In genomic region chr5:140925806-140926205, GRCh38 we compare ENCODE assay signal across 9 cellular contexts. TPM values are rescaled to one million over a fixed set of nuclear protein-coding genes. Genes with fewer than 3 reads are reported as not detected.
A peak's percentile ranks its signal among the peaks of the same experiment; 100 is the strongest.
DNase-seq lines count a peak whose midpoint lies in the region; ATAC-seq and TF ChIP-seq lines count a peak whose summit lies in the region.
"Had no signal": no experiment of that assay in that cellular context is flagged by ENCODE, and none has a peak within 500 bp of the region (broad histone marks: within the 10 kb centered on the region; RNA-seq: fewer than 3 reads in every experiment).

No MANE protein-coding gene starts in this region.

- peak overlapping the region; percentile 96 for H3K4me2 ChIP-seq in smooth muscle cell

- no peaks in the 10 kb centered on the region for H3K36me3 Mint-ChIP-seq in WTC11

- H3K9me3 ChIP-seq in HEK293 (ENCODE audit: control insufficient read depth, insufficient read depth, low read depth, low read length) = no peaks in the 10 kb centered on the region
- H3K9me3 ChIP-seq in iPS-18a (ENCODE audit: control insufficient read depth, low read depth, low read length) = no peaks in the 10 kb centered on the region
- no peaks in the 10 kb centered on the region for H3K9me3 ChIP-seq in smooth muscle cell (replicated peaks; ENCODE audit: low read depth)

- no peaks in the 10 kb centered on the region for H3K9me3 Mint-ChIP-seq in WTC11

- H3K9ac ChIP-seq in iPS-18a (ENCODE audit: low read length) = peak overlapping the region; percentile 52
- no peak overlapping the region for H3K9ac ChIP-seq in smooth muscle cell (ENCODE audit: low read depth)

- CTCF ChIA-PET in HEK293 (lab: Yijun Ruan, JAX) (interaction anchor here (0.6 to 3.4 kb wide), 20 partner anchors 9 to 1887 kb away, joined by 3 to 35 read pairs (median 5); partner anchors contain the start of genes PCDHA12 and PCDHA13), WTC11 (lab: Charles Lee) (interaction anchor here (0.7 to 4.4 kb wide), 41 partner anchors 9 to 274 kb away, joined by 3 to 243 read pairs (median 9); partner anchors contain the start of genes PCDHA1, PCDHA10, PCDHA11 and PCDHA12)

- no peak for DNase-seq in WTC11 (ENCODE audit: low spot score)
- no peak for DNase-seq in smooth muscle cell (lab: John Stamatoyannopoulos, UW; ENCODE audit: unreplicated experiment)
- no peak for DNase-seq in activated CD4-positive, alpha-beta T cell treated with anti-CD3 and anti-CD28 coated beads, Interleukin-2, amount 50 U/mL, for 4 hours
- DNase-seq in hepatic stellate cell (ENCODE audit: low spot score) = no peak
- DNase-seq: NCI-H1436 treated with DMSO at 0.1 percent for 48 hours had no signal

- WGBS in smooth muscle cell (ENCODE audit: low lambda C conversion rate) = 4% methylated on average over 19 of the region's 19 CpGs

- H3K36me3 ChIP-seq in HEK293 (ENCODE audit: control insufficient read depth in 2 of 2, insufficient read depth in 1 of 2, low read length in 2 of 2) (no peaks in the 10 kb centered on the region), iPS-18a (ENCODE audit: control insufficient read depth, low read depth, low read length) (no peaks in the 10 kb centered on the region), smooth muscle cell (ENCODE audit: low read depth) (no peaks in the 10 kb centered on the region)

- POLR2A ChIA-PET in HEK293 (lab: Yijun Ruan, JAX) = interaction anchor here (0.7 to 1.6 kb wide), 2 partner anchors 41 to 76 kb away, joined by 3 to 7 read pairs; partner anchors contain the start of gene PCDHAC2
- POLR2A ChIA-PET in WTC11 (lab: Charles Lee) = interaction anchor here (0.6 to 3.4 kb wide), 10 partner anchors 13 to 115 kb away, joined by 3 to 50 read pairs (median 6); partner anchors contain the start of gene PCDHAC2

- H3K27me3 ChIP-seq in iPS-18a (ENCODE audit: control insufficient read depth, insufficient read depth, low read length) (peaks cover 50% of the 10 kb centered on the region), smooth muscle cell (ENCODE audit: low read depth) (no peaks in the 10 kb centered on the region)

- H3F3A ChIP-seq in smooth muscle cell (ENCODE audit: low read depth) = peaks cover 6% of the 10 kb centered on the region

- H3K4me3 Mint-ChIP-seq in WTC11 = peak overlapping the region; percentile 91

- peaks cover 37% of the 10 kb centered on the region for H3K27me3 Mint-ChIP-seq in WTC11 (ENCODE audit: low read depth)

- peaks cover 28% of the 10 kb centered on the region for H3K4me1 Mint-ChIP-seq in WTC11

- ATAC-seq in WTC11 (peak; percentile 17), GM18519 (IDR thresholded peaks at IDR 0.05; ENCODE audit: low FRiP score, unreplicated experiment) (no peak), HG02610 (IDR thresholded peaks at IDR 0.05; ENCODE audit: unreplicated experiment) (no peak)

- peak overlapping the region; percentile 74 for H2AFZ ChIP-seq in smooth muscle cell (ENCODE audit: low read depth)

- no peak overlapping the region for H3K27ac ChIP-seq in HEK293 (ENCODE audit: extremely low read depth, low read depth, low read length)
- no peak overlapping the region for H3K27ac ChIP-seq in iPS-18a (ENCODE audit: low read length)
- H3K27ac ChIP-seq in smooth muscle cell (ENCODE audit: low read depth) = no peak overlapping the region

- H3K4me3 ChIP-seq in HEK293 (ENCODE audit: low read depth, low read length) (peak overlapping the region; percentile 44), iPS-18a (ENCODE audit: low read length) (peak overlapping the region; percentile 77), smooth muscle cell (peak overlapping the region; percentile 73)

- H3K79me2 ChIP-seq in smooth muscle cell (ENCODE audit: low read depth) = no peaks in the 10 kb centered on the region

- peaks cover 56% of the 10 kb centered on the region for H4K20me1 ChIP-seq in smooth muscle cell (ENCODE audit: low read depth)

- H3K27ac Mint-ChIP-seq in WTC11 = 0 out of 2 replicates have a peak overlapping the region, but pooled peaks have one; percentile 22

- TF ChIP-seq CTCF in HEK293 (tag by site-specific recombination; IDR thresholded peaks at IDR 0.05) = no peak
- no peak for TF ChIP-seq CTCF in WTC11 (IDR thresholded peaks at IDR 0.05)
- TF ChIP-seq CTCF in smooth muscle cell (IDR thresholded peaks at IDR 0.05; ENCODE audit: borderline replicate concordance, insufficient read depth, poor library complexity, severe bottlenecking) = no peak

- H3K4me1 ChIP-seq in HEK293 (ENCODE audit: control insufficient read depth, insufficient read depth, low read length) (no peaks in the 10 kb centered on the region), iPS-18a (ENCODE audit: control insufficient read depth, low read depth, low read length) (peaks cover 14% of the 10 kb centered on the region), smooth muscle cell (ENCODE audit: low read depth) (peaks cover 4% of the 10 kb centered on the region)

TF ChIP-seq in HEK293, 187 proteins besides CTCF, POLR2A, EP300 and RAD21:
- TF ChIP-seq ZNF19 (tag by site-specific recombination; IDR thresholded peaks at IDR 0.05; ENCODE audit: low read depth) = no peak
- TF ChIP-seq ZNF76 (tag by site-specific recombination; IDR thresholded peaks at IDR 0.05; ENCODE audit: borderline replicate concordance, low read depth) = no peak
- TF ChIP-seq TRIM28 (IDR thresholded peaks at IDR 0.05; ENCODE audit: borderline replicate concordance, low read length) = no peak
- TF ChIP-seq ZNF664 (tag by site-specific recombination; IDR thresholded peaks at IDR 0.05) = no peak
- TF ChIP-seq YY2 (tag by site-specific recombination; IDR thresholded peaks at IDR 0.05) = no peak
- TF ChIP-seq ZNF362 (tag by site-specific recombination; IDR thresholded peaks at IDR 0.05) = no peak
- TF ChIP-seq ZNF223 (tag by site-specific recombination; IDR thresholded peaks at IDR 0.05) = no peak
- no peak for TF ChIP-seq ZSCAN30 (tag by site-specific recombination; IDR thresholded peaks at IDR 0.05)
- TF ChIP-seq ZNF791 (tag by site-specific recombination; IDR thresholded peaks at IDR 0.05) = no peak
- no peak for TF ChIP-seq WT1 (tag by site-specific recombination; IDR thresholded peaks at IDR 0.05)

TF ChIP-seq in WTC11, 78 proteins besides CTCF, POLR2A, EP300 and RAD21:
- TF ChIP-seq ATF1 (CRISPR knock-in tag; IDR thresholded peaks at IDR 0.05) (no peak), ZBTB43 (CRISPR knock-in tag; IDR thresholded peaks at IDR 0.05) (0 out of 2 replicates have a peak, but pooled peaks have one; percentile 13)
TF ChIP-seq in WTC11: peak in this region for 1.

RNA-seq across cellular contexts. Expression of gene PCDHAC1, which starts 0.3 kb away (rescaled TPM):
- total RNA-seq in WTC11 (2021) = 8.2 to 8.6 TPM (median 8.4 TPM) in 3 replicates
- total RNA-seq in smooth muscle cell = 5.6 and 9.3 TPM in 2 replicates
- polyA plus RNA-seq in smooth muscle cell = 0.13 and 0.97 TPM in 2 replicates

RNA-seq across cellular contexts. Expression of gene PCDHAC2, which starts 40.5 kb away (rescaled TPM):
- total RNA-seq in WTC11 (2021) (6.7 to 11.3 TPM (median 7.9 TPM) in 3 replicates), smooth muscle cell (5.2 and 7.4 TPM in 2 replicates)
- polyA plus RNA-seq in smooth muscle cell = 3.5 and 4.7 TPM in 2 replicates

RNA-seq across cellular contexts. Expression of gene PCDHA13, which starts 43.9 kb away (rescaled TPM):
- total RNA-seq in WTC11 (2021) (2.4 to 3.8 TPM (median 3.0 TPM) in 3 replicates), smooth muscle cell (0.99 and 2.5 TPM in 2 replicates)
- polyA plus RNA-seq in smooth muscle cell = 0.30 and 1.3 TPM in 2 replicates

RNA-seq across cellular contexts. Expression of gene PCDHA12, which starts 50.7 kb away (rescaled TPM):
- total RNA-seq in WTC11 (2021) = 9.6 to 10.7 TPM (median 10.1 TPM) in 3 replicates
- 7.3 and 9.6 TPM in 2 replicates for total RNA-seq in smooth muscle cell
- 2.2 and 2.9 TPM in 2 replicates for polyA plus RNA-seq in smooth muscle cell

RNA-seq across cellular contexts. Expression of gene PCDHA11, which starts 57.0 kb away (rescaled TPM):
- total RNA-seq in WTC11 (2021) (5.8 to 8.7 TPM (median 7.9 TPM) in 3 replicates), smooth muscle cell (2.1 and 3.8 TPM in 2 replicates)
- polyA plus RNA-seq in smooth muscle cell = 1.6 and 3.0 TPM in 2 replicates
